9 cellular contexts compared by ENCODE assay signal in genomic region chr17:50027639-50028206, GRCh38. TPM values are rescaled to one million over a fixed set of nuclear protein-coding genes. Genes with fewer than 3 reads are reported as not detected.
DNase-seq lines count a peak whose midpoint lies in the region; ATAC-seq and TF ChIP-seq lines count a peak whose summit lies in the region.
"Had no signal": no experiment of that assay in that cellular context is flagged by ENCODE, and none has a peak within 500 bp of the region (broad histone marks: within the 10 kb centered on the region; RNA-seq: fewer than 3 reads in every experiment).

No MANE protein-coding gene starts in this region.

- H3K27ac ChIP-seq in OCI-LY3 (ENCODE audit: low read length) (no peak overlapping the region), neuronal stem cell (replicated peaks; ENCODE audit: low read length) (no peak overlapping the region)

- peak overlapping the region; percentile 85 for H3K4me2 ChIP-seq in OCI-LY3 (ENCODE audit: low read length)
- H3K4me2 ChIP-seq in neuronal stem cell (ENCODE audit: insufficient read depth, low read length, poor library complexity, severe bottlenecking) = no peak overlapping the region

- H3K9me3 Mint-ChIP-seq in activated CD8-positive, alpha-beta memory T cell treated with anti-CD3 and anti-CD28 coated beads, Interleukin-2, amount 10 ng/mL, durations not matched to agents 7 days and 5 days (ENCODE audit: low read depth) = peaks cover 3% of the 10 kb centered on the region

- H3K4ac ChIP-seq in neuronal stem cell (ENCODE audit: low read length) = no peak overlapping the region

- H3K36me3 Mint-ChIP-seq in activated CD8-positive, alpha-beta memory T cell treated with anti-CD3 and anti-CD28 coated beads, Interleukin-2, amount 10 ng/mL, durations not matched to agents 7 days and 5 days = no peaks in the 10 kb centered on the region

- peaks cover 14% of the 10 kb centered on the region for H3K4me1 Mint-ChIP-seq in activated CD8-positive, alpha-beta memory T cell treated with anti-CD3 and anti-CD28 coated beads, Interleukin-2, amount 10 ng/mL, durations not matched to agents 7 days and 5 days

- peak overlapping the region; percentile 84 for H2AFZ ChIP-seq in OCI-LY3 (ENCODE audit: low read depth, low read length)
- H2AFZ ChIP-seq in neuronal stem cell (ENCODE audit: low read length) = peak overlapping the region; percentile 73

- H3K27ac Mint-ChIP-seq in activated CD8-positive, alpha-beta memory T cell treated with anti-CD3 and anti-CD28 coated beads, Interleukin-2, amount 10 ng/mL, durations not matched to agents 7 days and 5 days = no peak overlapping the region

- peak overlapping the region; percentile 83 for H2BK120ac ChIP-seq in neuronal stem cell (ENCODE audit: low read depth, low read length)

- H2AK5ac ChIP-seq in neuronal stem cell (ENCODE audit: low read depth, low read length) = peak overlapping the region; percentile 94

- in situ Hi-C loops in GM13977 (cut with MboI; ENCODE audit: low pct_unique_long_range_greater_than_20kb, low sequenced_read_pairs, unreplicated experiment) = loop anchor here (5.0 kb wide), 1 partner anchor 65 kb away; no protein-coding TSS in a partner anchor

- H3K27me3 ChIP-seq in OCI-LY3 (ENCODE audit: low read depth, low read length) = peaks cover 7% of the 10 kb centered on the region; the same call in 1 of the 2 replicates
- no peaks in the 10 kb centered on the region for H3K27me3 ChIP-seq in neuronal stem cell (ENCODE audit: control insufficient read depth in 3 of 3, insufficient read depth in 3 of 3, low read depth in 1 of 3, low read length in 3 of 3)
- H3K27me3 ChIP-seq: Peyer's patch had no signal

- H3K23ac ChIP-seq in neuronal stem cell (ENCODE audit: low read depth, low read length, poor library complexity) = peak overlapping the region; percentile 11

- no peaks in the 10 kb centered on the region for H3K79me2 ChIP-seq in OCI-LY3 (ENCODE audit: low read length)

- H2BK12ac ChIP-seq in neuronal stem cell (ENCODE audit: low read length) = peak overlapping the region; percentile 5

- DNase-seq in ELR (ENCODE audit: low read depth) (peak; percentile 100), neuronal stem cell (ENCODE audit: low spot score) (no peak), pons (ENCODE audit: low spot score) (no peak), COR-L47 (lab: John Stamatoyannopoulos, UW) (no peak), GM13977 (ENCODE audit: low spot score) (no peak)
- no peak for DNase-seq in activated CD8-positive, alpha-beta memory T cell treated with anti-CD3 and anti-CD28 coated beads, Interleukin-2, amount 10 ng/mL, durations not matched to agents 7 days and 5 days

- H3K4me3 ChIP-seq in OCI-LY3 (ENCODE audit: low read length) (peak overlapping the region; percentile 73), neuronal stem cell (ENCODE audit: low read length in 2 of 2) (no peak overlapping the region)

- no peak for TF ChIP-seq CTCF in OCI-LY3 (IDR thresholded peaks at IDR 0.05; ENCODE audit: low read depth, low read length)
- no peak for TF ChIP-seq CTCF in GM13977 (IDR thresholded peaks at IDR 0.05; ENCODE audit: extremely low read depth, insufficient read depth, missing control alignments)

- peak overlapping the region; percentile 95 for H3K18ac ChIP-seq in neuronal stem cell (ENCODE audit: low read length)

- H2BK5ac ChIP-seq in neuronal stem cell (ENCODE audit: low read length) = peak overlapping the region; percentile 77

- H3K9me3 ChIP-seq in OCI-LY3 (ENCODE audit: insufficient read depth, low read length) = no peaks in the 10 kb centered on the region; the same call in 1 of the 2 replicates
- H3K9me3 ChIP-seq in neuronal stem cell (replicated peaks in 1 of 2; ENCODE audit: control insufficient read depth in 2 of 2, insufficient read depth in 1 of 2, low read depth in 1 of 2, low read length in 2 of 2) = peaks cover 0 to 10% of the 10 kb centered on the region in 2 donors
- H3K9me3 ChIP-seq: Peyer's patch had no signal

- no peaks in the 10 kb centered on the region for H3K79me1 ChIP-seq in neuronal stem cell (ENCODE audit: low read depth, low read length)

- CTCF ChIA-PET in activated CD8-positive, alpha-beta memory T cell treated with anti-CD3 and anti-CD28 coated beads, Interleukin-2, amount 10 ng/mL, durations not matched to agents 7 days and 5 days (lab: Charles Lee) = interaction anchor here (1.1 to 9.0 kb wide), 7 partner anchors 13 to 87 kb away, joined by 3 to 149 read pairs (median 4); partner anchors contain the start of genes ITGA3 and PDK2

- H3K9ac ChIP-seq in OCI-LY3 (ENCODE audit: low read length) (peak overlapping the region; percentile 33; the same call in 1 of the 2 replicates), neuronal stem cell (ENCODE audit: low read depth, low read length, poor library complexity) (peak overlapping the region; percentile 31)

- peaks cover 28% of the 10 kb centered on the region for H3K27me3 Mint-ChIP-seq in activated CD8-positive, alpha-beta memory T cell treated with anti-CD3 and anti-CD28 coated beads, Interleukin-2, amount 10 ng/mL, durations not matched to agents 7 days and 5 days

- peak; percentile 88 for ATAC-seq in esophagus mucosa
- no peak for ATAC-seq in activated CD8-positive, alpha-beta memory T cell treated with anti-CD3 and anti-CD28 coated beads, Interleukin-2, amount 10 ng/mL, durations not matched to agents 7 days and 5 days

- H3K4me3 Mint-ChIP-seq in activated CD8-positive, alpha-beta memory T cell treated with anti-CD3 and anti-CD28 coated beads, Interleukin-2, amount 10 ng/mL, durations not matched to agents 7 days and 5 days = no peak overlapping the region

- no peak overlapping the region for H4K8ac ChIP-seq in neuronal stem cell (ENCODE audit: low read depth, low read length)

- H4K91ac ChIP-seq in neuronal stem cell (ENCODE audit: low read depth, low read length, poor library complexity) = no peak overlapping the region

- H3K36me3 ChIP-seq in OCI-LY3 (replicated peaks; ENCODE audit: low read depth, low read length) (no peaks in the 10 kb centered on the region), neuronal stem cell (replicated peaks in 1 of 2; ENCODE audit: control insufficient read depth in 2 of 2, insufficient read depth in 2 of 2, low read length in 2 of 2) (peaks cover 0 to 3% of the 10 kb centered on the region in 2 donors)
- H3K36me3 ChIP-seq: Peyer's patch had no signal

- no peaks in the 10 kb centered on the region for H4K20me1 ChIP-seq in OCI-LY3 (ENCODE audit: insufficient read depth, low read length)

- no CpG with 5 or more reads among the region's 14 CpGs for WGBS in neuronal stem cell (ENCODE audit: extremely low coverage in 2 of 2, insufficient read length in 2 of 2, insufficient replicate concordance in 1 of 2), 2 donors

- peaks cover 8% of the 10 kb centered on the region; the same call in 1 of the 2 replicates for H3K4me1 ChIP-seq in OCI-LY3 (ENCODE audit: low read length)
- H3K4me1 ChIP-seq in neuronal stem cell (ENCODE audit: control insufficient read depth in 2 of 2, insufficient read depth in 1 of 2, low read depth in 1 of 2, low read length in 2 of 2) = peaks cover 8 to 22% of the 10 kb centered on the region in 2 donors

- H2BK15ac ChIP-seq in neuronal stem cell (ENCODE audit: low read length) = peak overlapping the region; percentile 75

- no peak overlapping the region for H3K14ac ChIP-seq in neuronal stem cell (ENCODE audit: low read length)

RNA-seq across cellular contexts. Expression of gene ITGA3, which starts 28.2 kb away (rescaled TPM):
- total RNA-seq in esophagus mucosa = 83.1 TPM
- 8.3 TPM for polyA plus RNA-seq in neuronal stem cell (2013, experiment 1 of 2)
- 6.8 TPM for polyA plus RNA-seq in neuronal stem cell (2013, experiment 2 of 2)
- 10 to 100 TPM; 10.3 to 11.3 TPM for total RNA-seq in activated CD8-positive, alpha-beta memory T cell treated with anti-CD3 and anti-CD28 coated beads, Interleukin-2, amount 10 ng/mL, durations not matched to agents 7 days and 5 days

RNA-seq across cellular contexts. Expression of gene DLX3, which starts 32.7 kb away (rescaled TPM):
- 4.0 TPM for total RNA-seq in esophagus mucosa
- 1.2 TPM for polyA plus RNA-seq in neuronal stem cell (2013, experiment 1 of 2)
- 1.1 TPM for polyA plus RNA-seq in neuronal stem cell (2013, experiment 2 of 2)
- not detected for total RNA-seq in activated CD8-positive, alpha-beta memory T cell treated with anti-CD3 and anti-CD28 coated beads, Interleukin-2, amount 10 ng/mL, durations not matched to agents 7 days and 5 days
- total RNA-seq: Peyer's patch had no signal

RNA-seq across cellular contexts. Expression of gene DLX4, which starts 58.7 kb away (rescaled TPM):
- total RNA-seq in esophagus mucosa = 0.52 TPM
- 0.45 TPM for polyA plus RNA-seq in neuronal stem cell (2013, experiment 1 of 2)
- polyA plus RNA-seq in neuronal stem cell (2013, experiment 2 of 2) = 0.61 TPM
- total RNA-seq in activated CD8-positive, alpha-beta memory T cell treated with anti-CD3 and anti-CD28 coated beads, Interleukin-2, amount 10 ng/mL, durations not matched to agents 7 days and 5 days = under 1 TPM in 1 of 2 experiments, not detected in 1; 0.23 TPM
- total RNA-seq: Peyer's patch had no signal
